Comparison of ENCODE assay signal across 1 cellular context in the genomic region with DNA sequence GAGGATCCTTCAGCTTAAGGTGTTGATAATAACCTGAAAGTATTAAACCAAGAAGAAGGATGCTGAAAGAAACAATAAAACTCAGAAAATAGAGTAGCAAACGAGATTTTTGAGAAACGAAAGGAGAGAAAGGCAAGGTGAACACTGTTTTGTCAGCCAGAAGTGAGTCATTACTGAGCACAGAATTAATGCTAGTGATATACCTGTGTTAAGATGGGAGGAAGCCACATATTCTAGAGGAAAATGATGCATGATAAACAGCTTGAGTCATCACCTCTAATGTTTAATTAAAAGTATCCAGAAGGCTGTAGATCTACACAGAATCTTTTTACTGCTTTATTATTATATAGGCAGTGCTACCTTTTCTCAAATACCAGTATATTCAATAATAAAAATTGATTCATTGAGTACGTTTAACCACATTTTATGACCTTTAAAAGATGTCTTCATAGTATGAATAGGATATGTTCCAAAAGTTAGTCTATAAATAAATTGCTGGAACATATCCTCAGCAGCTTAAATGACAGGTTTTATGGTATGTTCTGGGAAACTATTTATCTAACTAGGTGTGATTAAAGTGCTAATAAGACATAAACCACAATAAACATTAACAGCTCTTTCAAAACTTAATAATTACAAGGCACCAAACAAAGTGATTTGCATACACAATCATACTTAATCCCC.
A peak's percentile ranks its signal among the peaks of the same experiment; 100 is the strongest.
TF ChIP-seq lines count a peak whose summit lies in the region.

No MANE protein-coding gene starts in this region.

TF ChIP-seq in HEK293, 187 proteins besides CTCF, POLR2A, EP300 and RAD21:
- TF ChIP-seq ZNF366 (tag by site-specific recombination; conservative IDR thresholded peaks at IDR 0.05): peak; percentile 11; the same call in 1 of the 2 replicates
- TF ChIP-seq GLI4 (tag by site-specific recombination; IDR thresholded peaks at IDR 0.05): no peak
- TF ChIP-seq SP7 (tag by site-specific recombination; IDR thresholded peaks at IDR 0.05): peak; percentile 41; the same call in 1 of the 2 replicates
- TF ChIP-seq PRDM1 (tag by site-specific recombination; IDR thresholded peaks at IDR 0.05): peak; percentile 42
- peak; percentile 21; the same call in 1 of the 2 replicates for TF ChIP-seq OSR2 (tag by site-specific recombination; IDR thresholded peaks at IDR 0.05)
- TF ChIP-seq, protein P1, sequence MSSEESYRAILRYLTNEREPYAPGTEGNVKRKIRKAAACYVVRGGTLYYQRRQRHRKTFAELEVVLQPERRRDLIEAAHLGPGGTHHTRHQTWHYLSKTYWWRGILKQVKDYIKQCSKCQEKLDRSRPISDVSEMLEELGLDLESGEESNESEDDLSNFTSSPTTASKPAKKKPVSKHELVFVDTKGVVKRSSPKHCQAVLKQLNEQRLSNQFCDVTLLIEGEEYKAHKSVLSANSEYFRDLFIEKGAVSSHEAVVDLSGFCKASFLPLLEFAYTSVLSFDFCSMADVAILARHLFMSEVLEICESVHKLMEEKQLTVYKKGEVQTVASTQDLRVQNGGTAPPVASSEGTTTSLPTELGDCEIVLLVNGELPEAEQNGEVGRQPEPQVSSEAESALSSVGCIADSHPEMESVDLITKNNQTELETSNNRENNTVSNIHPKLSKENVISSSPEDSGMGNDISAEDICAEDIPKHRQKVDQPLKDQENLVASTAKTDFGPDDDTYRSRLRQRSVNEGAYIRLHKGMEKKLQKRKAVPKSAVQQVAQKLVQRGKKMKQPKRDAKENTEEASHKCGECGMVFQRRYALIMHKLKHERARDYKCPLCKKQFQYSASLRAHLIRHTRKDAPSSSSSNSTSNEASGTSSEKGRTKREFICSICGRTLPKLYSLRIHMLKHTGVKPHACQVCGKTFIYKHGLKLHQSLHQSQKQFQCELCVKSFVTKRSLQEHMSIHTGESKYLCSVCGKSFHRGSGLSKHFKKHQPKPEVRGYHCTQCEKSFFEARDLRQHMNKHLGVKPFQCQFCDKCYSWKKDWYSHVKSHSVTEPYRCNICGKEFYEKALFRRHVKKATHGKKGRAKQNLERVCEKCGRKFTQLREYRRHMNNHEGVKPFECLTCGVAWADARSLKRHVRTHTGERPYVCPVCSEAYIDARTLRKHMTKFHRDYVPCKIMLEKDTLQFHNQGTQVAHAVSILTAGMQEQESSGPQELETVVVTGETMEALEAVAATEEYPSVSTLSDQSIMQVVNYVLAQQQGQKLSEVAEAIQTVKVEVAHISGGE (tag by site-specific recombination; conservative IDR thresholded peaks at IDR 0.05; ENCODE audit: low read depth): no peak
- TF ChIP-seq, protein P2, sequence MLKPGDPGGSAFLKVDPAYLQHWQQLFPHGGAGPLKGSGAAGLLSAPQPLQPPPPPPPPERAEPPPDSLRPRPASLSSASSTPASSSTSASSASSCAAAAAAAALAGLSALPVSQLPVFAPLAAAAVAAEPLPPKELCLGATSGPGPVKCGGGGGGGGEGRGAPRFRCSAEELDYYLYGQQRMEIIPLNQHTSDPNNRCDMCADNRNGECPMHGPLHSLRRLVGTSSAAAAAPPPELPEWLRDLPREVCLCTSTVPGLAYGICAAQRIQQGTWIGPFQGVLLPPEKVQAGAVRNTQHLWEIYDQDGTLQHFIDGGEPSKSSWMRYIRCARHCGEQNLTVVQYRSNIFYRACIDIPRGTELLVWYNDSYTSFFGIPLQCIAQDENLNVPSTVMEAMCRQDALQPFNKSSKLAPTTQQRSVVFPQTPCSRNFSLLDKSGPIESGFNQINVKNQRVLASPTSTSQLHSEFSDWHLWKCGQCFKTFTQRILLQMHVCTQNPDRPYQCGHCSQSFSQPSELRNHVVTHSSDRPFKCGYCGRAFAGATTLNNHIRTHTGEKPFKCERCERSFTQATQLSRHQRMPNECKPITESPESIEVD (tag by site-specific recombination; IDR thresholded peaks at IDR 0.05): peak; percentile 9; the same call in 1 of the 2 replicates
